In genomic region chr13:42271337-42272114, GRCh38 we compare ENCODE assay signal across 8 cellular contexts. TPM values are rescaled to one million over a fixed set of nuclear protein-coding genes. Genes with fewer than 3 reads are reported as not detected.
DNase-seq lines count a peak whose midpoint lies in the region; ATAC-seq, FAIRE-seq and TF ChIP-seq lines count a peak whose summit lies in the region.

No MANE protein-coding gene starts in this region.

- H3K27me3 ChIP-seq in ascending aorta = no peaks in the 10 kb centered on the region
- H3K27me3 ChIP-seq in right cardiac atrium (ENCODE audit: control insufficient read depth, insufficient read depth) = no peaks in the 10 kb centered on the region
- no peaks in the 10 kb centered on the region for H3K27me3 ChIP-seq in psoas muscle (ENCODE audit: insufficient read depth in 3 of 3, low read length in 2 of 3)

- H3K36me3 ChIP-seq in ascending aorta (no peaks in the 10 kb centered on the region), psoas muscle (ENCODE audit: insufficient read depth in 1 of 2, low read depth in 1 of 2) (no peaks in the 10 kb centered on the region)

- ATAC-seq in GM18499 (IDR thresholded peaks at IDR 0.05; ENCODE audit: insufficient read depth, unreplicated experiment) = peak; percentile 59
- peak; percentile 78 for ATAC-seq in HG02938 (IDR thresholded peaks at IDR 0.05; ENCODE audit: unreplicated experiment)
- peak; percentile 98 for ATAC-seq in right cardiac atrium
- ATAC-seq in psoas muscle = peak; percentile 91 to 96 (median 94)

- intact Hi-C loops in ascending aorta (cut with DNase I) = loop anchor here (2.0 to 5.0 kb wide), 4 partner anchors 223 to 1209 kb away; partner anchors contain the start of genes DGKH, MTRF1, NAA16 and WBP4
- intact Hi-C loops in right cardiac atrium (cut with DNase I) = no loop called here
- intact Hi-C loops in psoas muscle (cut with DNase I) = no loop called here

- 2% methylated on average over 56 of the region's 57 CpGs for WGBS in right cardiac atrium
- 1 to 2% (median 2%) methylated on average over 49 to 57 of the region's 57 CpGs for WGBS in psoas muscle, 3 donors

- no peak for TF ChIP-seq CTCF in ascending aorta (IDR thresholded peaks at IDR 0.05)
- no peak for TF ChIP-seq CTCF in psoas muscle (IDR thresholded peaks at IDR 0.05)

- H3K4me3 ChIP-seq in ascending aorta (peak overlapping the region; percentile 82 to 91), right cardiac atrium (ENCODE audit: low read length) (peak overlapping the region; percentile 87), psoas muscle (peak overlapping the region; percentile 99)

- peaks cover 3 to 5% of the 10 kb centered on the region in 2 donors for H3K4me1 ChIP-seq in ascending aorta
- no peaks in the 10 kb centered on the region for H3K4me1 ChIP-seq in right cardiac atrium (ENCODE audit: control insufficient read depth, insufficient read depth, low read length)
- H3K4me1 ChIP-seq in psoas muscle = peaks cover 12% of the 10 kb centered on the region

- H3K27ac ChIP-seq in ascending aorta (peak overlapping the region; percentile 86 to 94), right cardiac atrium (ENCODE audit: low read length) (peak overlapping the region; percentile 81), psoas muscle (peak overlapping the region; percentile 86)

- H3K9me3 ChIP-seq in ascending aorta = no peaks in the 10 kb centered on the region
- H3K9me3 ChIP-seq in right cardiac atrium (ENCODE audit: control insufficient read depth, low read length) = no peaks in the 10 kb centered on the region
- no peaks in the 10 kb centered on the region for H3K9me3 ChIP-seq in psoas muscle

- no peak for FAIRE-seq in urothelium cell line (lab: Jason Lieb, UNC)

- DNase-seq in NCI-H1694 treated with DMSO at 0.1 percent for 48 hours (lab: John Stamatoyannopoulos, UW) = peak; percentile 95
- peak; percentile 78 to 99 (median 90) for DNase-seq in T-helper 2 cell
- DNase-seq in ascending aorta (ENCODE audit: low spot score in 2 of 2) = peak; percentile 88 to 98
- DNase-seq in right cardiac atrium = peak; percentile 95 to 97 (median 96)
- peak; percentile 91 to 96 for DNase-seq in psoas muscle
- peak; percentile 91 for DNase-seq in urothelium cell line (ENCODE audit: low spot score)

RNA-seq across cellular contexts. Expression of gene AKAP11, which starts 0.4 kb away (rescaled TPM):
- total RNA-seq in ascending aorta (13.0 TPM), right cardiac atrium (10 to 100 TPM; 30.2 to 41.3 (median 37.2) TPM), psoas muscle (10 to 100 TPM; 12.0 to 17.7 (median 15.5) TPM)
- polyA plus RNA-seq in right cardiac atrium (7.6 TPM), psoas muscle (10 to 100 TPM in 1 of 3 donors, 1 to 10 TPM in 2; 2.6 to 11.4 (median 2.7) TPM)

Comparison
In these comparisons a context has a peak if more than half of its experiments do, and no peak if none do; other contexts are left out.
1. Peak in every context shown above with its lines: DNase-seq, ATAC-seq, H3K4me3 ChIP-seq and H3K27ac ChIP-seq.